16 cellular contexts compared by ENCODE assay signal in genomic region chr7:22138106-22138505, GRCh38.
DNase-seq lines count a peak whose midpoint lies in the region; ATAC-seq and TF ChIP-seq lines count a peak whose summit lies in the region.
"Had no signal": no experiment of that assay in that cellular context is flagged by ENCODE, and none has a peak within 500 bp of the region (broad histone marks: within the 10 kb centered on the region; RNA-seq: fewer than 3 reads in every experiment).

No MANE protein-coding gene starts in this region.

- H3K9me3 Mint-ChIP-seq in chondrocyte (ENCODE audit: low read depth): no peaks in the 10 kb centered on the region
- H3K9me3 Mint-ChIP-seq in stimulated activated memory B cell treated with anti-CD40 and anti-IgM and Interleukin-4, amounts not matched to agents 10 μg/mL and 1 μg/mL and 100 μg/mL, for 72 hours: no peaks in the 10 kb centered on the region
- H3K9me3 Mint-ChIP-seq: CD4-positive, alpha-beta T cell had no signal

- H3K27ac Mint-ChIP-seq in chondrocyte (ENCODE audit: unreplicated experiment): peak overlapping the region; percentile 80
- no peak overlapping the region for H3K27ac Mint-ChIP-seq in stimulated activated memory B cell treated with anti-CD40 and anti-IgM and Interleukin-4, amounts not matched to agents 10 μg/mL and 1 μg/mL and 100 μg/mL, for 72 hours
- H3K27ac Mint-ChIP-seq: B cell; CD4-positive, alpha-beta T cell had no signal

- intact Hi-C loops in breast epithelium (cut with DNase I; ENCODE audit: low total_unique reads): no loop called here
- intact Hi-C loops in esophagus muscularis mucosa (cut with DNase I): no loop called here

- no peak overlapping the region for H3K27ac ChIP-seq in breast epithelium
- no peak overlapping the region for H3K27ac ChIP-seq in esophagus muscularis mucosa (replicated peaks in 1 of 4)
- H3K27ac ChIP-seq: KMS-11 had no signal

- TF ChIP-seq EP300 in esophagus muscularis mucosa (IDR thresholded peaks at IDR 0.05): no peak

- H3K4me1 ChIP-seq in breast epithelium (no peaks in the 10 kb centered on the region), esophagus muscularis mucosa (no peaks in the 10 kb centered on the region)

- WGBS in esophagus muscularis mucosa: 83% methylated on average over 5 of the region's 5 CpGs

- H3K4me3 Mint-ChIP-seq in chondrocyte (ENCODE audit: unreplicated experiment): no peak overlapping the region
- H3K4me3 Mint-ChIP-seq in stimulated activated memory B cell treated with anti-CD40 and anti-IgM and Interleukin-4, amounts not matched to agents 10 μg/mL and 1 μg/mL and 100 μg/mL, for 72 hours: no peak overlapping the region
- H3K4me3 Mint-ChIP-seq: B cell; CD4-positive, alpha-beta T cell had no signal

- no peak overlapping the region for H3K4me3 ChIP-seq in breast epithelium
- H3K4me3 ChIP-seq in esophagus muscularis mucosa: no peak overlapping the region

- H3K9me3 ChIP-seq in breast epithelium: no peaks in the 10 kb centered on the region
- H3K9me3 ChIP-seq in esophagus muscularis mucosa: no peaks in the 10 kb centered on the region

- peak; percentile 7 for DNase-seq in HCEC 1CT
- no peak for DNase-seq in chondrocyte (ENCODE audit: low spot score)
- peak; percentile 69 for DNase-seq in myocyte (ENCODE audit: low read depth)
- DNase-seq in breast epithelium (ENCODE audit: low spot score in 2 of 2): no peak
- DNase-seq in esophagus muscularis mucosa (ENCODE audit: extremely low spot score): no peak
- no peak for DNase-seq in activated CD4-positive, alpha-beta T cell treated with anti-CD3 and anti-CD28 coated beads for 48 hours
- DNase-seq: CD4-positive, alpha-beta T cell; DMS79; GOT3; MM.1S; NCI-H1105; NCI-H1694 treated with DMSO at 0.1 percent for 48 hours; NCI-H69 had no signal

- peak; percentile 14 for ATAC-seq in stimulated activated memory B cell treated with anti-CD40 and anti-IgM and Interleukin-4, amounts not matched to agents 10 μg/mL and 1 μg/mL and 100 μg/mL, for 72 hours

- TF ChIP-seq CTCF in chondrocyte (IDR thresholded peaks at IDR 0.05) (no peak), breast epithelium (IDR thresholded peaks at IDR 0.05) (no peak), esophagus muscularis mucosa (IDR thresholded peaks at IDR 0.05) (no peak)

- peaks cover 2% of the 10 kb centered on the region for H3K36me3 Mint-ChIP-seq in chondrocyte (ENCODE audit: low read depth)
- H3K36me3 Mint-ChIP-seq in stimulated activated memory B cell treated with anti-CD40 and anti-IgM and Interleukin-4, amounts not matched to agents 10 μg/mL and 1 μg/mL and 100 μg/mL, for 72 hours: no peaks in the 10 kb centered on the region

- no peaks in the 10 kb centered on the region for H3K27me3 ChIP-seq in breast epithelium
- H3K27me3 ChIP-seq in esophagus muscularis mucosa: no peaks in the 10 kb centered on the region

- H3K4me1 Mint-ChIP-seq in chondrocyte (ENCODE audit: low read depth): peaks cover 35% of the 10 kb centered on the region
- H3K4me1 Mint-ChIP-seq in stimulated activated memory B cell treated with anti-CD40 and anti-IgM and Interleukin-4, amounts not matched to agents 10 μg/mL and 1 μg/mL and 100 μg/mL, for 72 hours: no peaks in the 10 kb centered on the region
- H3K4me1 Mint-ChIP-seq: B cell had no signal

- no peaks in the 10 kb centered on the region for H3K27me3 Mint-ChIP-seq in chondrocyte (ENCODE audit: low read depth)
- H3K27me3 Mint-ChIP-seq in stimulated activated memory B cell treated with anti-CD40 and anti-IgM and Interleukin-4, amounts not matched to agents 10 μg/mL and 1 μg/mL and 100 μg/mL, for 72 hours: peaks cover 8% of the 10 kb centered on the region
- H3K27me3 Mint-ChIP-seq: B cell; CD4-positive, alpha-beta T cell had no signal

- TF ChIP-seq POLR2A in breast epithelium (IDR thresholded peaks at IDR 0.05): no peak
- no peak for TF ChIP-seq POLR2A in esophagus muscularis mucosa (IDR thresholded peaks at IDR 0.05; ENCODE audit: low read depth)

- H3K36me3 ChIP-seq in breast epithelium (no peaks in the 10 kb centered on the region), esophagus muscularis mucosa (peaks cover 0 to 76% (median 20%) of the 10 kb centered on the region in 4 donors)

Comparison
In these comparisons a context has a peak if more than half of its experiments do, and no peak if none do; other contexts are left out.
1. DNase-seq: peak in HCEC 1CT (single experiment) and myocyte (single experiment); none in chondrocyte (single experiment), breast epithelium (0 of 2), esophagus muscularis mucosa (single experiment) and activated CD4-positive, alpha-beta T cell treated with anti-CD3 and anti-CD28 coated beads for 48 hours (single experiment).